Comparison of ENCODE assay signal across 9 cellular contexts in genomic region chr9:108430655-108431054, GRCh38.
"Had no signal": no experiment of that assay in that cellular context is flagged by ENCODE, and none has a peak within 500 bp of the region (broad histone marks: within the 10 kb centered on the region; RNA-seq: fewer than 3 reads in every experiment).

No MANE protein-coding gene starts in this region.

- H3K36me3 ChIP-seq: WERI-Rb-1 had no signal

- ATAC-seq: activated CD4-positive, alpha-beta T cell treated with anti-CD3 and anti-CD28 coated beads for 36 hours; activated CD4-positive, CD25-positive, alpha-beta regulatory T cell treated with anti-CD3 and anti-CD28 coated beads, Interleukin-2, amount 50 U/mL, for 24 hours; activated CD8-positive, alpha-beta memory T cell treated with anti-CD3 and anti-CD28 coated beads, Interleukin-2, amount 10 ng/mL, durations not matched to agents 7 days and 5 days; activated CD8-positive, alpha-beta T cell treated with anti-CD3 and anti-CD28 coated beads for 36 hours; activated CD8-positive, alpha-beta T cell treated with anti-CD3 and anti-CD28 coated beads, Interleukin-2, amount 10 ng/mL, durations not matched to agents 7 days and 5 days; T-helper 17 cell; WTC11 had no signal

- H3K27ac ChIP-seq: VCaP, WERI-Rb-1 had no signal
